ENCODE assay signal across 1 cellular context in the genomic region with DNA sequence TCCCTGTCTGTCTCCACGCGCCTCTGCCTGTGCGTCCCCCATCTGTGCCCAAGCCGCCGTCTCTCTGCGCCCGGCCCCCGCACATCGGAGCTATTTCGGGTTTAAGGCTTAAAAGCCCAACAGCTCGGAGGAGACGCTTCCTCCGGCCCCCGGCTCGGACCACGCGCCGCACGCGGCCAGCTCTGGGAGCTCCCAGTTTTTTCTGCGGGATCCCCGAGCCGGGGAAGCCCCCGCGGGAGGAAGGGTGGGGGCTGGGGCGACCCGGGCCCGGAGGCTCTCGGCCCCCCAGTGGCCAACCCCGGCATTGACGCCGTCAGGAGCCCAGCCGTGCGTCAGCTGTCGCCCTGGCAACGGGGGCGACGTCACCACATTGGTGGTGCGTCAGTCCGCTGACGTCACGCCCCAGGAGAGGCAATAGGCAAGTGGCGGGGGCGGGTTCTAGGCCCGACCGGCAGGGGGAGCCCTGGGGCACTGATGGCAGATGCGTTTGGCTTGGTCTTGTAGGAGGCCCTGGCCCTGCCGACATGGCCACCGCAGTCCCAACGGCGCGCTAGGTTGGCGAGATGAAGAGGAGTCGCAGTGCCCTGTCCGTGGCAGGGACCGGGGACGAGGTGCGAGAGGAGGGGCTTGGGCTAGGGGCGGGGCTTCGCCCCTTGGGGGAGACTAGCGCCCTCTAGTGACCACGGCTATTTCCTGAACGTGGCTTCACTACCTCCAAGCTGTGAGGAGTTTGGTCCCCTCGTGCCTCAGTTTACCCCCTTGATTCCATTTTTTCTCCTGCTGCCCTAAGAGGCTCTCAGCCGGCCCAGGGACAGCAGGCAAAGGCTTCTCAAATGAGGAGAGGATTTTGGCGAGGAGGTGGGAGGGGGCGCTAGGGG.
TF ChIP-seq lines count a peak whose summit lies in the region.

No MANE protein-coding gene starts in this region.

TF ChIP-seq in endothelial cell of umbilical vein, 7 proteins besides CTCF, POLR2A, EP300 and RAD21 (continued from another document):
- TF ChIP-seq JUN (IDR thresholded peaks at IDR 0.05; ENCODE audit: borderline replicate concordance, insufficient read depth, insufficient read length, low read depth) = peak; percentile 42
